Comparison of ENCODE assay signal across 8 cellular contexts in genomic region chr13:45310341-45311138, GRCh38. TPM values are rescaled to one million over a fixed set of nuclear protein-coding genes. Genes with fewer than 3 reads are reported as not detected.
DNase-seq lines count a peak whose midpoint lies in the region; ATAC-seq and TF ChIP-seq lines count a peak whose summit lies in the region.

No MANE protein-coding gene starts in this region.

- CTCF ChIA-PET in WTC11 (lab: Charles Lee) = interaction anchor here (0.6 to 3.9 kb wide), 6 partner anchors 19 to 337 kb away, joined by 3 to 28 read pairs (median 4); partner anchors contain the start of gene TPT1

- H3K27me3 Mint-ChIP-seq in WTC11 (ENCODE audit: low read depth) = no peaks in the 10 kb centered on the region

- no peaks in the 10 kb centered on the region for H3K36me3 Mint-ChIP-seq in WTC11

- H3K4me1 ChIP-seq in cardiac muscle cell (ENCODE audit: low read depth) = no peaks in the 10 kb centered on the region
- peaks cover 15% of the 10 kb centered on the region; the same call in 1 of the 2 replicates for H3K4me1 ChIP-seq in iPS-20b (ENCODE audit: insufficient read depth, low read length)
- H3K4me1 ChIP-seq in tibial nerve = peaks cover 0 to 23% (median 4%) of the 10 kb centered on the region in 4 donors

- H3K9ac ChIP-seq in iPS-20b (ENCODE audit: low read depth, low read length) = peak overlapping the region; percentile 87; the same call in 1 of the 2 replicates

- TF ChIP-seq CTCF in cardiac muscle cell (IDR thresholded peaks at IDR 0.05; ENCODE audit: low read depth, low read length) (no peak), WTC11 (IDR thresholded peaks at IDR 0.05) (no peak), tibial nerve (IDR thresholded peaks at IDR 0.05) (no peak)

- intact Hi-C loops in left cardiac atrium (cut with DNase I) = no loop called here

- POLR2A ChIA-PET in WTC11 (lab: Charles Lee) = no interaction called here

- H3K9me3 ChIP-seq in cardiac muscle cell (ENCODE audit: low read depth) = no peaks in the 10 kb centered on the region
- no peaks in the 10 kb centered on the region for H3K9me3 ChIP-seq in iPS-20b (ENCODE audit: insufficient read depth, low read depth, low read length)
- H3K9me3 ChIP-seq in tibial nerve = no peaks in the 10 kb centered on the region

- H3K27ac ChIP-seq in cardiac muscle cell = no peak overlapping the region
- H3K27ac ChIP-seq in iPS-20b (ENCODE audit: low read length) = no peak overlapping the region
- no peak overlapping the region for H3K27ac ChIP-seq in tibial nerve
- no peak overlapping the region for H3K27ac ChIP-seq in substantia nigra (ENCODE audit: low read depth, low read length, poor library complexity, severe bottlenecking)

- H3K4me3 Mint-ChIP-seq in WTC11 = peak overlapping the region; percentile 86

- DNase-seq in cardiac muscle cell (ENCODE audit: low read depth in 1 of 2, low spot score in 1 of 2) (no peak), left cardiac atrium (no peak), WTC11 (ENCODE audit: low spot score) (no peak), tibial nerve (ENCODE audit: low spot score in 2 of 2) (no peak), putamen (ENCODE audit: low spot score) (no peak), substantia nigra (lab: John Stamatoyannopoulos, UW) (no peak)

- H3K27me3 ChIP-seq in cardiac muscle cell = peaks cover 14% of the 10 kb centered on the region
- H3K27me3 ChIP-seq in iPS-20b (ENCODE audit: insufficient read depth, low read length) = no peaks in the 10 kb centered on the region
- no peaks in the 10 kb centered on the region for H3K27me3 ChIP-seq in tibial nerve

- WGBS in tibial nerve, 2 donors = 16 to 19% methylated on average over 15 of the region's 15 CpGs

- peak overlapping the region; percentile 73; the same call in 1 of the 2 replicates for H3K27ac Mint-ChIP-seq in WTC11

- TF ChIP-seq EP300 in tibial nerve (IDR thresholded peaks at IDR 0.05) = no peak

- H3K9me3 Mint-ChIP-seq in WTC11 = no peaks in the 10 kb centered on the region

- TF ChIP-seq POLR2A in tibial nerve (IDR thresholded peaks at IDR 0.05) = no peak

- no peaks in the 10 kb centered on the region for H3K36me3 ChIP-seq in cardiac muscle cell
- no peaks in the 10 kb centered on the region for H3K36me3 ChIP-seq in iPS-20b (ENCODE audit: insufficient read depth, low read depth, low read length)
- H3K36me3 ChIP-seq in tibial nerve = no peaks in the 10 kb centered on the region

- H3K4me3 ChIP-seq in cardiac muscle cell (peak overlapping the region; percentile 29), iPS-20b (ENCODE audit: low read length) (peak overlapping the region; percentile 86; the same call in 1 of the 2 replicates), tibial nerve (peak overlapping the region in 3 of 4 donors; percentile 57 to 60 (median 57))

- no peak for ATAC-seq in left cardiac atrium
- no peak for ATAC-seq in WTC11
- no peak for ATAC-seq in HG03432 (IDR thresholded peaks at IDR 0.05; ENCODE audit: unreplicated experiment)

- H3K4me1 Mint-ChIP-seq in WTC11 = peaks cover 26% of the 10 kb centered on the region

TF ChIP-seq in WTC11, 78 proteins besides CTCF, POLR2A, EP300 and RAD21:
- TF ChIP-seq USF2 (CRISPR knock-in tag; IDR thresholded peaks at IDR 0.05) (0 out of 2 replicates have a peak, but pooled peaks have one; percentile 6), IRF2 (CRISPR knock-in tag; IDR thresholded peaks at IDR 0.05; ENCODE audit: borderline replicate concordance, low read depth) (no peak), HMGXB4 (CRISPR knock-in tag; IDR thresholded peaks at IDR 0.05) (peak; percentile 8; the same call in 1 of the 2 replicates)

RNA-seq across cellular contexts. Expression of gene TPT1, which starts 30.4 kb away (rescaled TPM):
- total RNA-seq in cardiac muscle cell (1,619 and 1,761 TPM in 2 replicates), left cardiac atrium (1,000 to 10,000 TPM; 3,599 to 3,935 TPM), WTC11 (2021) (1,861 to 2,091 TPM (median 2,076 TPM) in 3 replicates), tibial nerve (1,000 to 10,000 TPM; 1,952 to 3,130 (median 2,235) TPM)
- polyA plus RNA-seq in cardiac muscle cell = 823 and 843 TPM in 2 replicates

Comparison
In these comparisons a context has a peak if more than half of its experiments do, and no peak if none do; other contexts are left out.
1. H3K4me3 ChIP-seq: peak in every context shown above with its lines; median percentile 86 in iPS-20b; 57 in tibial nerve; 29 in cardiac muscle cell.